ENCODE assay signal across 9 cellular contexts in the genomic region with DNA sequence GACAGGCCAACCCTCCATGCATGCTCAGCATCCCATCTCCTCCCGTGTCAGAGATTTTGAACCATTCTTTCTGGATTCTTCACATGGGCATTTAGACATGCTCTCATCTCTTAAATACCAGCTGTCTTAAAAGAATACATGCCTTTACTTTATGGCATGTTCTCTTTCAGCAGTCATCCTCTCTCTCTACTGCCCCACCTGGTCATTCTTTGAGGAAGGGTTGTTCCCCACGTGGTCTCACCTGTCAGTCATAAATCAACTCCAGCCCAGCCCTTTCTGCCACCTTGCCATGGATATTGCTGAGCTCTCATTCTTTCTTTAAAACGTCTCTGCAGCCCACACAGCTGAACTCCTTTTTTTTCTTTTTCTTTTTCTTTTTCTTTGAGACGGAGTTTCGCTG.
DNase-seq lines count a peak whose midpoint lies in the region; ATAC-seq, FAIRE-seq and TF ChIP-seq lines count a peak whose summit lies in the region.
"Had no signal": no experiment of that assay in that cellular context is flagged by ENCODE, and none has a peak within 500 bp of the region (broad histone marks: within the 10 kb centered on the region; RNA-seq: fewer than 3 reads in every experiment).

No MANE protein-coding gene starts in this region.

- no peak for FAIRE-seq in H54 (lab: Jason Lieb, UNC)
- FAIRE-seq in frontal cortex (lab: Jason Lieb, UNC) = no peak
- FAIRE-seq: endothelial cell of umbilical vein had no signal

- peaks cover 28% of the 10 kb centered on the region for H3K4me1 ChIP-seq in stomach smooth muscle (ENCODE audit: control insufficient read depth, insufficient read depth, low read length)

- CTCF ChIA-PET in activated naive CD4-positive, alpha-beta T cell treated with anti-CD3 and anti-CD28 coated beads for 36 hours (lab: Charles Lee) = interaction anchor here (0.7 to 1.9 kb wide), 2 partner anchors 24 to 134 kb away, joined by 3 to 6 read pairs; no protein-coding TSS in a partner anchor
- CTCF ChIA-PET in activated naive CD4-positive, alpha-beta T cell treated with anti-CD3 and anti-CD28 coated beads, Interleukin-2, amount 10 ng/mL, durations not matched to agents 7 days and 5 days (lab: Charles Lee) = interaction anchor here (0.7 to 7.2 kb wide), 4 partner anchors 10 to 134 kb away, joined by 3 to 35 read pairs (median 4); no protein-coding TSS in a partner anchor

- peak; percentile 31 for ATAC-seq in HG03378 (IDR thresholded peaks at IDR 0.05; ENCODE audit: unreplicated experiment)
- ATAC-seq in HG03460 (IDR thresholded peaks at IDR 0.05; ENCODE audit: unreplicated experiment) = no peak

- no peak overlapping the region for H3K9ac ChIP-seq in stomach smooth muscle (ENCODE audit: low read length in 2 of 2)

- H3K27ac ChIP-seq in stomach smooth muscle (ENCODE audit: low read length) = peak overlapping the region; percentile 37

- TF ChIP-seq CTCF in choroid plexus epithelial cell (conservative IDR thresholded peaks at IDR 0.05; ENCODE audit: low read depth, low read length) = peak; percentile 37

- H3K27me3 Mint-ChIP-seq in activated naive CD4-positive, alpha-beta T cell treated with anti-CD3 and anti-CD28 coated beads for 36 hours (ENCODE audit: low read depth) = no peaks in the 10 kb centered on the region
- H3K27me3 Mint-ChIP-seq in activated naive CD4-positive, alpha-beta T cell treated with anti-CD3 and anti-CD28 coated beads, Interleukin-2, amount 10 ng/mL, durations not matched to agents 7 days and 5 days = no peaks in the 10 kb centered on the region

- H3K9me3 Mint-ChIP-seq in activated naive CD4-positive, alpha-beta T cell treated with anti-CD3 and anti-CD28 coated beads for 36 hours = no peaks in the 10 kb centered on the region
- H3K9me3 Mint-ChIP-seq in activated naive CD4-positive, alpha-beta T cell treated with anti-CD3 and anti-CD28 coated beads, Interleukin-2, amount 10 ng/mL, durations not matched to agents 7 days and 5 days = no peaks in the 10 kb centered on the region

- H3K4me3 ChIP-seq in choroid plexus epithelial cell (ENCODE audit: low read depth, low read length) (no peak overlapping the region), stomach smooth muscle (ENCODE audit: low read length in 2 of 2) (peak overlapping the region in 1 of 2 donors; percentile 8)

- no peak for TF ChIP-seq POLR2A in H54 (IDR thresholded peaks at IDR 0.05; ENCODE audit: low read depth, low read length)

- H3K4me3 Mint-ChIP-seq in activated naive CD4-positive, alpha-beta T cell treated with anti-CD3 and anti-CD28 coated beads for 36 hours = no peak overlapping the region
- no peak overlapping the region for H3K4me3 Mint-ChIP-seq in activated naive CD4-positive, alpha-beta T cell treated with anti-CD3 and anti-CD28 coated beads, Interleukin-2, amount 10 ng/mL, durations not matched to agents 7 days and 5 days

- DNase-seq in activated naive CD4-positive, alpha-beta T cell treated with anti-CD3 and anti-CD28 coated beads for 36 hours = peak; percentile 21
- DNase-seq in activated naive CD4-positive, alpha-beta T cell treated with anti-CD3 and anti-CD28 coated beads, Interleukin-2, amount 10 ng/mL, durations not matched to agents 7 days and 5 days = no peak
- DNase-seq in choroid plexus epithelial cell (ENCODE audit: low read depth) = no peak
- DNase-seq in H54 (ENCODE audit: insufficient read length, low spot score) = no peak
- no peak for DNase-seq in frontal cortex (ENCODE audit: low spot score in 2 of 2)

- no peaks in the 10 kb centered on the region for H3K4me1 Mint-ChIP-seq in activated naive CD4-positive, alpha-beta T cell treated with anti-CD3 and anti-CD28 coated beads for 36 hours (ENCODE audit: low read depth)
- H3K4me1 Mint-ChIP-seq in activated naive CD4-positive, alpha-beta T cell treated with anti-CD3 and anti-CD28 coated beads, Interleukin-2, amount 10 ng/mL, durations not matched to agents 7 days and 5 days = no peaks in the 10 kb centered on the region

- H3K27ac Mint-ChIP-seq in activated naive CD4-positive, alpha-beta T cell treated with anti-CD3 and anti-CD28 coated beads for 36 hours = no peak overlapping the region
- H3K27ac Mint-ChIP-seq in activated naive CD4-positive, alpha-beta T cell treated with anti-CD3 and anti-CD28 coated beads, Interleukin-2, amount 10 ng/mL, durations not matched to agents 7 days and 5 days = no peak overlapping the region

- intact Hi-C loops in activated naive CD4-positive, alpha-beta T cell treated with anti-CD3 and anti-CD28 coated beads for 36 hours (cut with micrococcal nuclease) = no loop called here

- H3K36me3 Mint-ChIP-seq in activated naive CD4-positive, alpha-beta T cell treated with anti-CD3 and anti-CD28 coated beads for 36 hours (ENCODE audit: low read depth) = no peaks in the 10 kb centered on the region
- H3K36me3 Mint-ChIP-seq in activated naive CD4-positive, alpha-beta T cell treated with anti-CD3 and anti-CD28 coated beads, Interleukin-2, amount 10 ng/mL, durations not matched to agents 7 days and 5 days = peaks cover 4% of the 10 kb centered on the region

- H3K9me3 ChIP-seq in stomach smooth muscle (ENCODE audit: control insufficient read depth in 2 of 2, low read length in 2 of 2) = no peaks in the 10 kb centered on the region

- no peaks in the 10 kb centered on the region for H3K27me3 ChIP-seq in stomach smooth muscle (ENCODE audit: control insufficient read depth in 1 of 2, insufficient read depth in 2 of 2, low read length in 2 of 2)

- no peaks in the 10 kb centered on the region for H3K36me3 ChIP-seq in stomach smooth muscle (ENCODE audit: control insufficient read depth in 2 of 2, insufficient read depth in 2 of 2, low read length in 2 of 2)
